Comparison of ENCODE assay signal across 8 cellular contexts in genomic region chr7:149662591-149663095, GRCh38.
DNase-seq lines count a peak whose midpoint lies in the region; ATAC-seq and TF ChIP-seq lines count a peak whose summit lies in the region.

No MANE protein-coding gene starts in this region.

- no peak overlapping the region for H3K27ac ChIP-seq in Panc1 (ENCODE audit: low read length)

- H3K9me3 ChIP-seq in Panc1 (ENCODE audit: control insufficient read depth, insufficient read depth, low read depth, low read length), result no peaks in the 10 kb centered on the region

- no TSS peak for BruUV-seq in Panc1 (replicated peaks; lab: Mats Ljungman, UMichigan)

- no peak overlapping the region for H3K4me3 Mint-ChIP-seq in progenitor cell of endocrine pancreas (ENCODE audit: low read depth)

- TF ChIP-seq CTCF in AG10803 (conservative IDR thresholded peaks at IDR 0.05; ENCODE audit: low read length) (peak; percentile 55), Panc1 (IDR thresholded peaks at IDR 0.05) (peak; percentile 67), progenitor cell of endocrine pancreas (IDR thresholded peaks at IDR 0.05; ENCODE audit: unreplicated experiment) (peak; percentile 64)

- no peaks in the 10 kb centered on the region; the same call in 1 of the 2 replicates for H3K27me3 ChIP-seq in Panc1 (ENCODE audit: control insufficient read depth, insufficient read depth, low read length)

- no peaks in the 10 kb centered on the region for H3K36me3 ChIP-seq in Panc1 (ENCODE audit: control insufficient read depth, insufficient read depth, low read length)

- H3K27ac Mint-ChIP-seq in progenitor cell of endocrine pancreas, result no peak overlapping the region

- no peaks in the 10 kb centered on the region for H3K36me3 Mint-ChIP-seq in progenitor cell of endocrine pancreas (ENCODE audit: insufficient read depth)

- peaks cover 4% of the 10 kb centered on the region for H3K27me3 Mint-ChIP-seq in progenitor cell of endocrine pancreas

- H3K4me1 ChIP-seq in Panc1 (ENCODE audit: control insufficient read depth, insufficient read depth, low read length), result no peaks in the 10 kb centered on the region

- POLR2A ChIA-PET in Panc1 (lab: Charles Lee), result interaction anchor here (0.6 kb wide), 2 partner anchors 9 to 75 kb away, joined by 4 to 5 read pairs; no protein-coding TSS in a partner anchor

- peaks cover 10% of the 10 kb centered on the region for H3K9me3 Mint-ChIP-seq in progenitor cell of endocrine pancreas (ENCODE audit: low read depth)

- in situ Hi-C loops in Panc1 (cut with HindIII; ENCODE audit: low pct_unique_long_range_greater_than_20kb, low sequenced_read_pairs), result no loop called here

- H3K4me3 ChIP-seq in AG10803 (ENCODE audit: low read length), result no peak overlapping the region
- H3K4me3 ChIP-seq in Panc1 (ENCODE audit: low read depth in 2 of 2, low read length in 2 of 2), result no peak overlapping the region

- intact Hi-C loops in Panc1 (cut with micrococcal nuclease; ENCODE audit: unreplicated experiment), result no loop called here

- CTCF ChIA-PET in Panc1 (lab: Charles Lee), result interaction anchor here (0.5 to 1.6 kb wide), 5 partner anchors 38 to 114 kb away, joined by 3 to 25 read pairs (median 4); no protein-coding TSS in a partner anchor

- H3K4me1 Mint-ChIP-seq in progenitor cell of endocrine pancreas (ENCODE audit: low read depth), result no peaks in the 10 kb centered on the region

- peak; percentile 51 for ATAC-seq in GM18519 (IDR thresholded peaks at IDR 0.05; ENCODE audit: low FRiP score, unreplicated experiment)
- ATAC-seq in HG03108 (IDR thresholded peaks at IDR 0.05; ENCODE audit: unreplicated experiment), result peak; percentile 94
- ATAC-seq in Panc1, result peak; percentile 94

- DNase-seq in AG10803 (ENCODE audit: low read depth) (peak; percentile 42), Panc1 (ENCODE audit: low read depth, low spot score) (peak; percentile 43), activated T-helper 1 cell treated with Interleukin-2 at 50 U/mL for 16 hours (ENCODE audit: low read depth) (peak; percentile 26), germinal center (ENCODE audit: low spot score) (peak; percentile 37), progenitor cell of endocrine pancreas (ENCODE audit: low spot score, unreplicated experiment) (peak; percentile 41), KG1 (lab: John Stamatoyannopoulos, UW) (no peak)
